23 cellular contexts compared by ENCODE assay signal in the genomic region with DNA sequence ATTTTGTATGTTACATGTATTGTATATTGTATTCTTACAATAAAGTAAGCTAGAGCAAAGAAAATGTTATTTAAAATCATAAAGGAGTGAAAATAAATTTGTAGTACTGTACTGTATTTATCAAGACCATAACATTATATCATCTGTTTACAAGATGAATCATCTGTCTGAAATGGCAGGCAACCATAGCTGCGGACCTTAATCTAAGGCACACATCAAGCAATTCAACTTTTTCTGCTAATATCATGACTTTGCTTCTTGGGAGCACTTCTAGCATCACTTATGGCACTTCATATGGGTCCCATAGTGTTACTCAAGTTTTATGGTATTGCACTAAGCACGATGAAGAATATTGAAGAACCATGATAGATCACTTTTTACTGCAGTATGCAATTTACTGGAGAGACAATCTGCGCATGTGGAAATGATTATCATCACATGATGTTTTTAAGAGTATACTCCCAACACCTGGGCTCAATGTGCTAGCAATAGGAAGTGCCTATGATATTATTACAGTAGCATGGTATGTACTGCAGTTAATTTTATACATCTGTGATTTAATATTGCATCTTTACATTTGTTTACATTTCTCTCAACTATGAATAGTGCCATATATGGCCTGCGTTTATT.
DNase-seq lines count a peak whose midpoint lies in the region; ATAC-seq and TF ChIP-seq lines count a peak whose summit lies in the region.
"Had no signal": no experiment of that assay in that cellular context is flagged by ENCODE, and none has a peak within 500 bp of the region (broad histone marks: within the 10 kb centered on the region; RNA-seq: fewer than 3 reads in every experiment).

No MANE protein-coding gene starts in this region.

- TF ChIP-seq CTCF in fibroblast of mammary gland (conservative IDR thresholded peaks at IDR 0.05; ENCODE audit: control insufficient read depth, insufficient read depth, low read depth, low read length): no peak

- H3K4me3 ChIP-seq in fibroblast of mammary gland (ENCODE audit: control insufficient read depth, low read depth, low read length): no peak overlapping the region
- H3K4me3 ChIP-seq: adrenal gland, prostate gland, sigmoid colon, stomach, tibial artery had no signal

- no peak for ATAC-seq in HG03378 (IDR thresholded peaks at IDR 0.05; ENCODE audit: unreplicated experiment)
- ATAC-seq: activated T-cell treated with anti-CD3 and anti-CD28 coated beads, Interleukin-2, amount 50 U/mL, for 4 hours; left colon had no signal

- DNase-seq in DMS53 (lab: John Stamatoyannopoulos, UW) (peak; percentile 46), DMS53 treated with DMSO at 0.1 percent for 48 hours (lab: John Stamatoyannopoulos, UW; ENCODE audit: unreplicated experiment) (no peak), amniotic epithelial cell (ENCODE audit: low read depth) (peak; percentile 11), fibroblast of mammary gland (ENCODE audit: low read depth) (peak; percentile 65), NCI-H2196 (lab: John Stamatoyannopoulos, UW; ENCODE audit: unreplicated experiment) (no peak), GM19240 (ENCODE audit: insufficient read length, low spot score) (no peak), COLO668 (lab: John Stamatoyannopoulos, UW; ENCODE audit: unreplicated experiment) (no peak)
- DNase-seq: activated CD4-positive, alpha-beta T cell treated with anti-CD3 and anti-CD28 coated beads, Interleukin-2, amount 10 ng/mL, durations not matched to agents 24 days and 14 days; activated T-cell treated with anti-CD3 and anti-CD28 coated beads, Interleukin-2, amount 50 U/mL, for 4 hours; adrenal gland; caudate nucleus; COR-L47; DND-41; left colon; NCI-H187; NCI-H2171 treated with DMSO at 0.1 percent for 48 hours; NCI-H526; sigmoid colon; stimulated activated CD8-positive, alpha-beta memory T cell treated with anti-CD3 and anti-CD28 coated beads, Interleukin-4, amount 100 ng/mL, for 48 hours; stomach; tibial artery had no signal

Comparison
In these comparisons a context has a peak if more than half of its experiments do, and no peak if none do; other contexts are left out.
1. DNase-seq: peak in DMS53 (single experiment), amniotic epithelial cell (single experiment) and fibroblast of mammary gland (single experiment); none in DMS53 treated with DMSO at 0.1 percent for 48 hours (single experiment), NCI-H2196 (single experiment), GM19240 (single experiment) and COLO668 (single experiment).